35 cellular contexts compared by ENCODE assay signal in genomic region chr3:137100326-137100725, GRCh38.
"Had no signal": no experiment of that assay in that cellular context is flagged by ENCODE, and none has a peak within 500 bp of the region (broad histone marks: within the 10 kb centered on the region; RNA-seq: fewer than 3 reads in every experiment).

No MANE protein-coding gene starts in this region.

- H3K36me3 ChIP-seq: MG63 had no signal

- H3K9me3 ChIP-seq: MG63 had no signal

- DNase-seq: Karpas-422, Kasumi-1, MG63, MM.1S, MV-4-11, NCI-H1048, NCI-H1092, NCI-H1092 treated with DMSO at 0.1 percent for 48 hours, NCI-H1105, NCI-H1105 treated with DMSO at 0.1 percent for 48 hours, NCI-H1417, NCI-H1417 treated with DMSO at 0.1 percent for 48 hours, NCI-H1436, NCI-H1436 treated with DMSO at 0.1 percent for 48 hours, NCI-H146, NCI-H1694, NCI-H1694 treated with DMSO at 0.1 percent for 48 hours, NCI-H187, NCI-H187 treated with DMSO at 0.1 percent for 48 hours, NCI-H1930, NCI-H2029, NCI-H2029 treated with DMSO at 0.1 percent for 48 hours, NCI-H2081, NCI-H2081 treated with DMSO at 0.1 percent for 48 hours, NCI-H2107, NCI-H2171, NCI-H2171 treated with DMSO at 0.1 percent for 48 hours, NCI-H2227 treated with DMSO at 0.1 percent for 48 hours, NCI-H226, NCI-H345, NCI-H446, NCI-H446 treated with DMSO at 0.1 percent for 48 hours, NCI-H510A, NCI-H510A treated with DMSO at 0.1 percent for 48 hours, NCI-H524 had no signal

- H3K4me3 ChIP-seq: MG63 had no signal

- H3K27me3 ChIP-seq: MG63 had no signal
